Comparison of ENCODE assay signal across 1 cellular context in the genomic region with DNA sequence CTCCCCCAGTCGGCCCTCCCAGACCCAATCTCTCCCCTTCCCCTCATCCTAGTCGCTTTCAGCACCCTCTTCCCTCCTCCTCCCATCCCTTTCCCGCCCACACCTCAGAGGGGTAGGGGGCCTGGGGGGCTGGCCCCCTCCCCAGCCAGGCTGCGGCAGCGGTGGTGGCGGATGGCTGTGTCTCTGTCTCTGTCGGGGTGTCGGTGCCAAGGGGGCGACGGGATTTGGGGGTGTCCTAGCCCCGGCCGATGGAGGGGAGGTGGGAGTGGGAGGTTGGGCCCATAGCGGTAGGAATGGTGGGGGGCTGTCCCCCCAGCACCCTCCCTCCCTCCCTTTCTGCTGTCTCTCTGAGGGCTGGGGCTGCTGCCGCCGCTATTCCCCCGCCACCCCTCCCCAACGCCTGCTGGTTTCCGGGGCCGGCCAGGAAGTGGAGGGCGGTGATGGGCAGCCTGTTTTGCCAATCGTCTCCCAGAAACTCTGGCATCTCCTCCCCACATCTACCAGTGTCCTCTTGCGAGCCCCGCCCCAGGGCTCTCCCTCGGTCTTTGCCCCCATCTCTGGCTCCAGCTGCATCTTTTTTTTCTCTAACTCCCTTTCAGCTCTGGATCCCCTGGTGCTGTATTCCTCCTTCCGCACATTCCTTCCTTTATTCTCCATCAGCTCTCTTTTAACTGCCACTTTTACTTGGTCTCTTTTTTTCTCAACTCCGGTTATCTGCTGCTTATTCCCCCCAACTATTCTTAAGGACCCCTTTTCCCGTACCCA.
TF ChIP-seq lines count a peak whose summit lies in the region.

Gene AGPAT1, minus strand, starts transcription at position 374 of the 765 bp plus-strand sequence. CDS start 4,588 bp downstream, outside the sequence.

TF ChIP-seq in HepG2, 621 proteins besides CTCF, POLR2A, EP300 and RAD21 (continued from another document and continues in another):
- TF ChIP-seq STAT5B (CRISPR knock-in tag; IDR thresholded peaks at IDR 0.05) (no peak), ZNF484 (CRISPR knock-in tag; IDR thresholded peaks at IDR 0.05; ENCODE audit: borderline replicate concordance, low read depth) (0 out of 2 replicates have a peak, but pooled peaks have one; percentile 19), ISL2 (CRISPR knock-in tag; IDR thresholded peaks at IDR 0.05) (peak; percentile 58; the same call in 1 of the 2 replicates), MBNL3 (CRISPR knock-in tag; conservative IDR thresholded peaks at IDR 0.05) (no peak), ZNF652 (CRISPR knock-in tag; IDR thresholded peaks at IDR 0.05; ENCODE audit: borderline replicate concordance, low read depth) (no peak), KDM3A (CRISPR knock-in tag; IDR thresholded peaks at IDR 0.05; ENCODE audit: low read depth) (peak; percentile 59; the same call in 1 of the 2 replicates), NFE2L2 (IDR thresholded peaks at IDR 0.05; ENCODE audit: low read length) (no peak), PAF1 (CRISPR knock-in tag; IDR thresholded peaks at IDR 0.05) (no peak), SIN3A (IDR thresholded peaks at IDR 0.05; ENCODE audit: borderline replicate concordance, low read depth, low read length) (peak; percentile 59), SKI (IDR thresholded peaks at IDR 0.05; ENCODE audit: partially characterized antibody) (no peak), ZNF225 (CRISPR knock-in tag; IDR thresholded peaks at IDR 0.05) (no peak), ZNF335 (CRISPR knock-in tag; IDR thresholded peaks at IDR 0.05) (no peak; the same call in 1 of the 2 replicates), FOSL1 (CRISPR knock-in tag; IDR thresholded peaks at IDR 0.05; ENCODE audit: borderline replicate concordance) (no peak), ZNF761 (CRISPR knock-in tag; conservative IDR thresholded peaks at IDR 0.05) (no peak; the same call in 1 of the 2 replicates), ZNF383 (CRISPR knock-in tag; IDR thresholded peaks at IDR 0.05; ENCODE audit: borderline replicate concordance) (no peak), TBL1XR1 (IDR thresholded peaks at IDR 0.05; ENCODE audit: borderline replicate concordance, low read length, partially characterized antibody) (no peak), MIER3 (CRISPR knock-in tag; IDR thresholded peaks at IDR 0.05; ENCODE audit: borderline replicate concordance) (peak; percentile 53; the same call in 1 of the 2 replicates), BCLAF1 (IDR thresholded peaks at IDR 0.05) (no peak), CCAR2 (optimal IDR thresholded peaks at IDR 0.05; ENCODE audit: low read depth, low read length) (no peak), ZNF746 (CRISPR knock-in tag; IDR thresholded peaks at IDR 0.05) (no peak), IRF2 (CRISPR knock-in tag; IDR thresholded peaks at IDR 0.05) (peak; percentile 16; the same call in 1 of the 2 replicates), XRCC5 (optimal IDR thresholded peaks at IDR 0.05; ENCODE audit: low read length) (peak; percentile 59), DPF2 (CRISPR knock-in tag; IDR thresholded peaks at IDR 0.05; ENCODE audit: borderline replicate concordance, low read depth) (no peak), ZNF614 (CRISPR knock-in tag; IDR thresholded peaks at IDR 0.05; ENCODE audit: borderline replicate concordance) (no peak; the same call in 1 of the 2 replicates), HBP1 (CRISPR knock-in tag; IDR thresholded peaks at IDR 0.05; ENCODE audit: low read depth) (peak; percentile 74; the same call in 1 of the 2 replicates), ISX (CRISPR knock-in tag; conservative IDR thresholded peaks at IDR 0.05) (no peak), ZNF281 (CRISPR knock-in tag; IDR thresholded peaks at IDR 0.05; ENCODE audit: borderline replicate concordance) (peak; percentile 24; the same call in 1 of the 2 replicates), ZNF879 (CRISPR knock-in tag; IDR thresholded peaks at IDR 0.05) (no peak)
- TF ChIP-seq, protein P1, sequence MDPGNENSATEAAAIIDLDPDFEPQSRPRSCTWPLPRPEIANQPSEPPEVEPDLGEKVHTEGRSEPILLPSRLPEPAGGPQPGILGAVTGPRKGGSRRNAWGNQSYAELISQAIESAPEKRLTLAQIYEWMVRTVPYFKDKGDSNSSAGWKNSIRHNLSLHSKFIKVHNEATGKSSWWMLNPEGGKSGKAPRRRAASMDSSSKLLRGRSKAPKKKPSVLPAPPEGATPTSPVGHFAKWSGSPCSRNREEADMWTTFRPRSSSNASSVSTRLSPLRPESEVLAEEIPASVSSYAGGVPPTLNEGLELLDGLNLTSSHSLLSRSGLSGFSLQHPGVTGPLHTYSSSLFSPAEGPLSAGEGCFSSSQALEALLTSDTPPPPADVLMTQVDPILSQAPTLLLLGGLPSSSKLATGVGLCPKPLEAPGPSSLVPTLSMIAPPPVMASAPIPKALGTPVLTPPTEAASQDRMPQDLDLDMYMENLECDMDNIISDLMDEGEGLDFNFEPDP (CRISPR knock-in tag; conservative IDR thresholded peaks at IDR 0.05) = no peak
- TF ChIP-seq, protein P2, sequence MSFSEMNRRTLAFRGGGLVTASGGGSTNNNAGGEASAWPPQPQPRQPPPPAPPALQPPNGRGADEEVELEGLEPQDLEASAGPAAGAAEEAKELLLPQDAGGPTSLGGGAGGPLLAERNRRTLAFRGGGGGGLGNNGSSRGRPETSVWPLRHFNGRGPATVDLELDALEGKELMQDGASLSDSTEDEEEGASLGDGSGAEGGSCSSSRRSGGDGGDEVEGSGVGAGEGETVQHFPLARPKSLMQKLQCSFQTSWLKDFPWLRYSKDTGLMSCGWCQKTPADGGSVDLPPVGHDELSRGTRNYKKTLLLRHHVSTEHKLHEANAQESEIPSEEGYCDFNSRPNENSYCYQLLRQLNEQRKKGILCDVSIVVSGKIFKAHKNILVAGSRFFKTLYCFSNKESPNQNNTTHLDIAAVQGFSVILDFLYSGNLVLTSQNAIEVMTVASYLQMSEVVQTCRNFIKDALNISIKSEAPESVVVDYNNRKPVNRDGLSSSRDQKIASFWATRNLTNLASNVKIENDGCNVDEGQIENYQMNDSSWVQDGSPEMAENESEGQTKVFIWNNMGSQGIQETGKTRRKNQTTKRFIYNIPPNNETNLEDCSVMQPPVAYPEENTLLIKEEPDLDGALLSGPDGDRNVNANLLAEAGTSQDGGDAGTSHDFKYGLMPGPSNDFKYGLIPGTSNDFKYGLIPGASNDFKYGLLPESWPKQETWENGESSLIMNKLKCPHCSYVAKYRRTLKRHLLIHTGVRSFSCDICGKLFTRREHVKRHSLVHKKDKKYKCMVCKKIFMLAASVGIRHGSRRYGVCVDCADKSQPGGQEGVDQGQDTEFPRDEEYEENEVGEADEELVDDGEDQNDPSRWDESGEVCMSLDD (CRISPR knock-in tag; IDR thresholded peaks at IDR 0.05; ENCODE audit: borderline replicate concordance) = no peak
- TF ChIP-seq, protein P3, sequence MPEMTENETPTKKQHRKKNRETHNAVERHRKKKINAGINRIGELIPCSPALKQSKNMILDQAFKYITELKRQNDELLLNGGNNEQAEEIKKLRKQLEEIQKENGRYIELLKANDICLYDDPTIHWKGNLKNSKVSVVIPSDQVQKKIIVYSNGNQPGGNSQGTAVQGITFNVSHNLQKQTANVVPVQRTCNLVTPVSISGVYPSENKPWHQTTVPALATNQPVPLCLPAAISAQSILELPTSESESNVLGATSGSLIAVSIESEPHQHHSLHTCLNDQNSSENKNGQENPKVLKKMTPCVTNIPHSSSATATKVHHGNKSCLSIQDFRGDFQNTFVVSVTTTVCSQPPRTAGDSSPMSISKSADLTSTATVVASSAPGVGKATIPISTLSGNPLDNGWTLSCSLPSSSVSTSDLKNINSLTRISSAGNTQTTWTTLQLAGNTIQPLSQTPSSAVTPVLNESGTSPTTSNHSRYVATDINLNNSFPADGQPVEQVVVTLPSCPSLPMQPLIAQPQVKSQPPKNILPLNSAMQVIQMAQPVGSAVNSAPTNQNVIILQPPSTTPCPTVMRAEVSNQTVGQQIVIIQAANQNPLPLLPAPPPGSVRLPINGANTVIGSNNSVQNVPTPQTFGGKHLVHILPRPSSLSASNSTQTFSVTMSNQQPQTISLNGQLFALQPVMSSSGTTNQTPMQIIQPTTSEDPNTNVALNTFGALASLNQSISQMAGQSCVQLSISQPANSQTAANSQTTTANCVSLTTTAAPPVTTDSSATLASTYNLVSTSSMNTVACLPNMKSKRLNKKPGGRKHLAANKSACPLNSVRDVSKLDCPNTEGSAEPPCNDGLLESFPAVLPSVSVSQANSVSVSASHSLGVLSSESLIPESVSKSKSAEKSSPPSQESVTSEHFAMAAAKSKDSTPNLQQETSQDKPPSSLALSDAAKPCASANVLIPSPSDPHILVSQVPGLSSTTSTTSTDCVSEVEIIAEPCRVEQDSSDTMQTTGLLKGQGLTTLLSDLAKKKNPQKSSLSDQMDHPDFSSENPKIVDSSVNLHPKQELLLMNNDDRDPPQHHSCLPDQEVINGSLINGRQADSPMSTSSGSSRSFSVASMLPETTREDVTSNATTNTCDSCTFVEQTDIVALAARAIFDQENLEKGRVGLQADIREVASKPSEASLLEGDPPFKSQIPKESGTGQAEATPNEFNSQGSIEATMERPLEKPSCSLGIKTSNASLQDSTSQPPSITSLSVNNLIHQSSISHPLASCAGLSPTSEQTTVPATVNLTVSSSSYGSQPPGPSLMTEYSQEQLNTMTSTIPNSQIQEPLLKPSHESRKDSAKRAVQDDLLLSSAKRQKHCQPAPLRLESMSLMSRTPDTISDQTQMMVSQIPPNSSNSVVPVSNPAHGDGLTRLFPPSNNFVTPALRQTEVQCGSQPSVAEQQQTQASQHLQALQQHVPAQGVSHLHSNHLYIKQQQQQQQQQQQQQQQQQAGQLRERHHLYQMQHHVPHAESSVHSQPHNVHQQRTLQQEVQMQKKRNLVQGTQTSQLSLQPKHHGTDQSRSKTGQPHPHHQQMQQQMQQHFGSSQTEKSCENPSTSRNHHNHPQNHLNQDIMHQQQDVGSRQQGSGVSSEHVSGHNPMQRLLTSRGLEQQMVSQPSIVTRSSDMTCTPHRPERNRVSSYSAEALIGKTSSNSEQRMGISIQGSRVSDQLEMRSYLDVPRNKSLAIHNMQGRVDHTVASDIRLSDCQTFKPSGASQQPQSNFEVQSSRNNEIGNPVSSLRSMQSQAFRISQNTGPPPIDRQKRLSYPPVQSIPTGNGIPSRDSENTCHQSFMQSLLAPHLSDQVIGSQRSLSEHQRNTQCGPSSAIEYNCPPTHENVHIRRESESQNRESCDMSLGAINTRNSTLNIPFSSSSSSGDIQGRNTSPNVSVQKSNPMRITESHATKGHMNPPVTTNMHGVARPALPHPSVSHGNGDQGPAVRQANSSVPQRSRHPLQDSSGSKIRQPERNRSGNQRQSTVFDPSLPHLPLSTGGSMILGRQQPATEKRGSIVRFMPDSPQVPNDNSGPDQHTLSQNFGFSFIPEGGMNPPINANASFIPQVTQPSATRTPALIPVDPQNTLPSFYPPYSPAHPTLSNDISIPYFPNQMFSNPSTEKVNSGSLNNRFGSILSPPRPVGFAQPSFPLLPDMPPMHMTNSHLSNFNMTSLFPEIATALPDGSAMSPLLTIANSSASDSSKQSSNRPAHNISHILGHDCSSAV (CRISPR knock-in tag; IDR thresholded peaks at IDR 0.05; ENCODE audit: borderline replicate concordance) = no peak
- TF ChIP-seq, protein P4, sequence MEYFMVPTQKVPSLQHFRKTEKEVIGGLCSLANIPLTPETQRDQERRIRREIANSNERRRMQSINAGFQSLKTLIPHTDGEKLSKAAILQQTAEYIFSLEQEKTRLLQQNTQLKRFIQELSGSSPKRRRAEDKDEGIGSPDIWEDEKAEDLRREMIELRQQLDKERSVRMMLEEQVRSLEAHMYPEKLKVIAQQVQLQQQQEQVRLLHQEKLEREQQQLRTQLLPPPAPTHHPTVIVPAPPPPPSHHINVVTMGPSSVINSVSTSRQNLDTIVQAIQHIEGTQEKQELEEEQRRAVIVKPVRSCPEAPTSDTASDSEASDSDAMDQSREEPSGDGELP (IDR thresholded peaks at IDR 0.05; ENCODE audit: borderline replicate concordance, low read depth) = peak; percentile 88
